11 cellular contexts compared by ENCODE assay signal in the genomic region with DNA sequence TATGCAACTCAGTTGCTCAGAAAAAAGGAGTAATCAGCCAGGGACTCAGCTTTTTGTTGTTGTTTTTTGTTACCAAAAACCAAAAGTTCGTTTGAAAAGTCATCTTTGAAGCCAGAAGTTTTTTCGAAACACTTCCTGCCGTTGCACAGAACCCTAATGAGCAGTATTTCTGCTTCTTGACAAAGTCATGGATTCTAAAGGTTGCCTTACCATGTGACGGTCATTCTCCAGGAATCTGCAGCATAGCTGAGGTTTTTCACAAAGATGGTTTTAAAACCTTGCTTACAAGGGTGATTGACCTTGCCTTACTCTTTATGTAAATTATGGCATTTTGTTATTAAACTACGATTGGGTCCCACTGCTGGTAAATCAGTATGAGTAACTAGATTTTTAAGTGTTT. TPM values are rescaled to one million over a fixed set of nuclear protein-coding genes. Genes with fewer than 3 reads are reported as not detected.
DNase-seq lines count a peak whose midpoint lies in the region; ATAC-seq and TF ChIP-seq lines count a peak whose summit lies in the region.
"Had no signal": no experiment of that assay in that cellular context is flagged by ENCODE, and none has a peak within 500 bp of the region (broad histone marks: within the 10 kb centered on the region; RNA-seq: fewer than 3 reads in every experiment).

No MANE protein-coding gene starts in this region.

- H3F3A ChIP-seq in neural progenitor cell (ENCODE audit: low read depth), result no peaks in the 10 kb centered on the region

- ATAC-seq in activated CD4-positive, alpha-beta T cell treated with anti-CD3 and anti-CD28 coated beads for 36 hours, result no peak
- ATAC-seq: activated T-helper 17 cell treated with anti-CD3 and anti-CD28 coated beads, Interleukin-2, amount 50 U/mL, for 72 hours had no signal

- peaks cover 6% of the 10 kb centered on the region for H3K79me2 ChIP-seq in neural progenitor cell (ENCODE audit: low read depth)

- no peak overlapping the region for H3K4me2 ChIP-seq in neural progenitor cell
- H3K4me2 ChIP-seq: KMS-11 had no signal

- no peak for TF ChIP-seq CTCF in AG10803 (conservative IDR thresholded peaks at IDR 0.05; ENCODE audit: low read length)
- no peak for TF ChIP-seq CTCF in NB4 (IDR thresholded peaks at IDR 0.05; ENCODE audit: low read depth, low read length)
- no peak for TF ChIP-seq CTCF in epithelial cell of esophagus (IDR thresholded peaks at IDR 0.05; ENCODE audit: insufficient read depth, low read depth, low read length, missing control alignments)
- no peak for TF ChIP-seq CTCF in neural progenitor cell (IDR thresholded peaks at IDR 0.05)

- H3K27ac Mint-ChIP-seq in neural progenitor cell, result no peak overlapping the region
- H3K27ac Mint-ChIP-seq in activated CD4-positive, alpha-beta T cell treated with anti-CD3 and anti-CD28 coated beads for 36 hours, result no peak overlapping the region
- H3K27ac Mint-ChIP-seq in T-helper 2 cell treated with Interferon-gamma antibody and Interleukin-4, amounts not matched to agents 5 μg/mL and 100 μg/mL, for 36 hours, result no peak overlapping the region
- H3K27ac Mint-ChIP-seq: activated T-helper 17 cell treated with anti-CD3 and anti-CD28 coated beads, Interleukin-2, amount 50 U/mL, for 72 hours had no signal

- H3K27me3 Mint-ChIP-seq in neural progenitor cell (ENCODE audit: insufficient read depth, low read depth), result peaks cover 6% of the 10 kb centered on the region
- peaks cover 27% of the 10 kb centered on the region for H3K27me3 Mint-ChIP-seq in activated CD4-positive, alpha-beta T cell treated with anti-CD3 and anti-CD28 coated beads for 36 hours
- peaks cover 40% of the 10 kb centered on the region for H3K27me3 Mint-ChIP-seq in T-helper 2 cell treated with Interferon-gamma antibody and Interleukin-4, amounts not matched to agents 5 μg/mL and 100 μg/mL, for 36 hours (ENCODE audit: low read depth)

- H4K20me1 ChIP-seq in neural progenitor cell (ENCODE audit: low read depth), result no peaks in the 10 kb centered on the region

- peak overlapping the region; percentile 91 for H3K4me3 ChIP-seq in AG10803 (ENCODE audit: low read length)
- peak overlapping the region; percentile 76 for H3K4me3 ChIP-seq in NB4 (ENCODE audit: low read depth, low read length)
- peak overlapping the region; percentile 65 for H3K4me3 ChIP-seq in epithelial cell of esophagus (ENCODE audit: low read length)
- no peak overlapping the region for H3K4me3 ChIP-seq in neural progenitor cell

- no peak for TF ChIP-seq POLR2A in NB4 (IDR thresholded peaks at IDR 0.05; ENCODE audit: extremely low read depth, insufficient read length)

- H2AFZ ChIP-seq in neural progenitor cell (replicated peaks), result no peak overlapping the region

- no peak overlapping the region for H3K9ac ChIP-seq in neural progenitor cell
- H3K9ac ChIP-seq: KMS-11 had no signal

- no peaks in the 10 kb centered on the region for H3K4me1 ChIP-seq in neural progenitor cell

- H3K9me3 Mint-ChIP-seq in neural progenitor cell, result peaks cover 2% of the 10 kb centered on the region
- H3K9me3 Mint-ChIP-seq in activated CD4-positive, alpha-beta T cell treated with anti-CD3 and anti-CD28 coated beads for 36 hours (ENCODE audit: low read depth), result no peaks in the 10 kb centered on the region
- H3K9me3 Mint-ChIP-seq in T-helper 2 cell treated with Interferon-gamma antibody and Interleukin-4, amounts not matched to agents 5 μg/mL and 100 μg/mL, for 36 hours, result no peaks in the 10 kb centered on the region
- H3K9me3 Mint-ChIP-seq: activated T-helper 17 cell treated with anti-CD3 and anti-CD28 coated beads, Interleukin-2, amount 50 U/mL, for 72 hours had no signal

- peaks cover 9% of the 10 kb centered on the region for H3K36me3 Mint-ChIP-seq in neural progenitor cell
- H3K36me3 Mint-ChIP-seq in activated CD4-positive, alpha-beta T cell treated with anti-CD3 and anti-CD28 coated beads for 36 hours (ENCODE audit: low read depth), result no peaks in the 10 kb centered on the region
- H3K36me3 Mint-ChIP-seq in T-helper 2 cell treated with Interferon-gamma antibody and Interleukin-4, amounts not matched to agents 5 μg/mL and 100 μg/mL, for 36 hours (ENCODE audit: low read depth), result no peaks in the 10 kb centered on the region

- H3K4me3 Mint-ChIP-seq in neural progenitor cell, result peak overlapping the region; percentile 99
- H3K4me3 Mint-ChIP-seq in activated CD4-positive, alpha-beta T cell treated with anti-CD3 and anti-CD28 coated beads for 36 hours, result no peak overlapping the region
- H3K4me3 Mint-ChIP-seq in T-helper 2 cell treated with Interferon-gamma antibody and Interleukin-4, amounts not matched to agents 5 μg/mL and 100 μg/mL, for 36 hours, result no peak overlapping the region

- H3K9me3 ChIP-seq in neural progenitor cell (ENCODE audit: low read depth), result no peaks in the 10 kb centered on the region

- DNase-seq in AG10803 (ENCODE audit: low read depth) (peak; percentile 88), NB4 (ENCODE audit: low read depth) (peak; percentile 64), epithelial cell of esophagus (ENCODE audit: low read depth) (peak; percentile 37), neural progenitor cell (ENCODE audit: low spot score) (no peak), posterior cingulate gyrus (no peak)
- DNase-seq in activated CD4-positive, alpha-beta T cell treated with anti-CD3 and anti-CD28 coated beads for 36 hours, result no peak
- DNase-seq in T-helper 2 cell treated with Interferon-gamma antibody and Interleukin-4, amounts not matched to agents 5 μg/mL and 100 μg/mL, for 36 hours (ENCODE audit: low spot score), result no peak
- DNase-seq in stimulated activated CD8-positive, alpha-beta memory T cell treated with anti-CD3 and anti-CD28 coated beads, Interleukin-4, amount 100 ng/mL, for 48 hours, result no peak
- DNase-seq: DMS53 had no signal

- POLR2A ChIA-PET in activated CD4-positive, alpha-beta T cell treated with anti-CD3 and anti-CD28 coated beads for 36 hours (lab: Charles Lee), result no interaction called here

- no peak overlapping the region for H3K27ac ChIP-seq in neural progenitor cell
- H3K27ac ChIP-seq: KMS-11 had no signal

- no peaks in the 10 kb centered on the region for H3K27me3 ChIP-seq in neural progenitor cell

- H3K36me3 ChIP-seq in neural progenitor cell, result no peaks in the 10 kb centered on the region

- intact Hi-C loops in activated CD4-positive, alpha-beta T cell treated with anti-CD3 and anti-CD28 coated beads for 36 hours (cut with DNase I, micrococcal nuclease), result loop anchor here in 1 of 2 experiments (5.0 kb wide), 1 partner anchor 157 kb away; no protein-coding TSS in a partner anchor
- intact Hi-C loops in posterior cingulate gyrus (cut with DNase I), result no loop called here

- peaks cover 33% of the 10 kb centered on the region for H3K4me1 Mint-ChIP-seq in neural progenitor cell
- peaks cover 5% of the 10 kb centered on the region for H3K4me1 Mint-ChIP-seq in activated CD4-positive, alpha-beta T cell treated with anti-CD3 and anti-CD28 coated beads for 36 hours
- H3K4me1 Mint-ChIP-seq in T-helper 2 cell treated with Interferon-gamma antibody and Interleukin-4, amounts not matched to agents 5 μg/mL and 100 μg/mL, for 36 hours (ENCODE audit: low read depth), result peaks cover 14% of the 10 kb centered on the region
- H3K4me1 Mint-ChIP-seq: activated T-helper 17 cell treated with anti-CD3 and anti-CD28 coated beads, Interleukin-2, amount 50 U/mL, for 72 hours had no signal

- CTCF ChIA-PET in activated CD4-positive, alpha-beta T cell treated with anti-CD3 and anti-CD28 coated beads for 36 hours (lab: Charles Lee), result interaction anchor here (1.3 kb wide), 1 partner anchor 13 kb away, joined by 4 read pairs; no protein-coding TSS in a partner anchor

RNA-seq across cellular contexts. Expression of gene RAB32, which starts 2.0 kb away (rescaled TPM):
- 4.3 and 6.6 TPM in 2 replicates for total RNA-seq in neural progenitor cell (ENCODE audit: low replicate concordance)
- total RNA-seq in activated CD4-positive, alpha-beta T cell treated with anti-CD3 and anti-CD28 coated beads for 36 hours, result 1 to 10 TPM in 1 of 2 experiments, under 1 TPM in 1; 0.44 to 1.1 TPM

RNA-seq across cellular contexts. Expression of gene ADGB, which starts 53.2 kb away (rescaled TPM):
- not detected in 2 replicates for total RNA-seq in neural progenitor cell (ENCODE audit: low replicate concordance)
- total RNA-seq in activated CD4-positive, alpha-beta T cell treated with anti-CD3 and anti-CD28 coated beads for 36 hours, result not detected
- total RNA-seq: activated T-helper 17 cell treated with anti-CD3 and anti-CD28 coated beads, Interleukin-2, amount 50 U/mL, for 72 hours had no signal

Comparison
In these comparisons a context has a peak if more than half of its experiments do, and no peak if none do; other contexts are left out.
1. DNase-seq: peak in AG10803 (single experiment), NB4 (single experiment) and epithelial cell of esophagus (single experiment); none in neural progenitor cell (single experiment), activated CD4-positive, alpha-beta T cell treated with anti-CD3 and anti-CD28 coated beads for 36 hours (single experiment), posterior cingulate gyrus (0 of 10), T-helper 2 cell treated with Interferon-gamma antibody and Interleukin-4, amounts not matched to agents 5 μg/mL and 100 μg/mL, for 36 hours (single experiment) and stimulated activated CD8-positive, alpha-beta memory T cell treated with anti-CD3 and anti-CD28 coated beads, Interleukin-4, amount 100 ng/mL, for 48 hours (single experiment).